Comparison of ENCODE assay signal across 8 cellular contexts in the genomic region with DNA sequence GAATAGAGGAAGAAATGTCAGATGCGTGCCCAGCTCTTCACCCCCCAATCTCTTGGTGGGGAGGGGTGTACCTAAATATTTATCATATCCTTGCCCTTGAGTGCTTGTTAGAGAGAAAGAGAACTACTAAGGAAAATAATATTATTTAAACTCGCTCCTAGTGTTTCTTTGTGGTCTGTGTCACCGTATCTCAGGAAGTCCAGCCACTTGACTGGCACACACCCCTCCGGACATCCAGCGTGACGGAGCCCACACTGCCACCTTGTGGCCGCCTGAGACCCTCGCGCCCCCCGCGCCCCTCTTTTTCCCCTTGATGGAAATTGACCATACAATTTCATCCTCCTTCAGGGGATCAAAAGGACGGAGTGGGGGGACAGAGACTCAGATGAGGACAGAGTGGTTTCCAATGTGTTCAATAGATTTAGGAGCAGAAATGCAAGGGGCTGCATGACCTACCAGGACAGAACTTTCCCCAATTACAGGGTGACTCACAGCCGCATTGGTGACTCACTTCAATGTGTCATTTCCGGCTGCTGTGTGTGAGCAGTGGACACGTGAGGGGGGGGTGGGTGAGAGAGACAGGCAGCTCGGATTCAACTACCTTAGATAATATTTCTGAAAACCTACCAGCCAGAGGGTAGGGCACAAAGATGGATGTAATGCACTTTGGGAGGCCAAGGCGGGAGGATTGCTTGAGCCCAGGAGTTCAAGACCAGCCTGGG. TPM values are rescaled to one million over a fixed set of nuclear protein-coding genes. Genes with fewer than 3 reads are reported as not detected.
DNase-seq lines count a peak whose midpoint lies in the region; ATAC-seq, FAIRE-seq and TF ChIP-seq lines count a peak whose summit lies in the region.

No MANE protein-coding gene starts in this region.

- H3K4me1 Mint-ChIP-seq in activated T-cell treated with anti-CD3 and anti-CD28 coated beads, Interleukin-2, amount 50 U/mL, for 72 hours (ENCODE audit: low read depth), result peaks cover 74% of the 10 kb centered on the region

- H3K9me3 Mint-ChIP-seq in activated T-cell treated with anti-CD3 and anti-CD28 coated beads, Interleukin-2, amount 50 U/mL, for 72 hours, result no peaks in the 10 kb centered on the region

- ATAC-seq in GM18520 (IDR thresholded peaks at IDR 0.05; ENCODE audit: unreplicated experiment), result peak; percentile 57
- peak; percentile 97 to 98 for ATAC-seq in activated T-cell treated with anti-CD3 and anti-CD28 coated beads, Interleukin-2, amount 50 U/mL, for 72 hours (replicated peaks in 1 of 2)

- peak overlapping the region; percentile 18 for H3K4me2 ChIP-seq in osteoblast (ENCODE audit: insufficient read depth, low read length)

- in situ Hi-C loops in ACHN (cut with HindIII; ENCODE audit: low pct_ligation_motif_present, low pct_unique_long_range_greater_than_20kb, low sequenced_read_pairs), result no loop called here

- 0 out of 2 replicates have a peak overlapping the region, but pooled peaks have one; percentile 12 for H3K4me3 ChIP-seq in HL-60 (replicated peaks; ENCODE audit: insufficient read depth, low read length)
- H3K4me3 ChIP-seq in fibroblast of pulmonary artery (replicated peaks; ENCODE audit: low read depth, low read length), result no peak overlapping the region
- no peak overlapping the region for H3K4me3 ChIP-seq in osteoblast (ENCODE audit: insufficient read depth, low read length)
- no peak overlapping the region for H3K4me3 ChIP-seq in thymus (ENCODE audit: low read length)

- H3K4me1 ChIP-seq in osteoblast (ENCODE audit: insufficient read depth, low read length), result peaks cover 40% of the 10 kb centered on the region
- peaks cover 6% of the 10 kb centered on the region for H3K4me1 ChIP-seq in thymus (ENCODE audit: control insufficient read depth, insufficient read depth, low read length)

- peaks cover 25% of the 10 kb centered on the region for H3K27me3 Mint-ChIP-seq in activated T-cell treated with anti-CD3 and anti-CD28 coated beads, Interleukin-2, amount 50 U/mL, for 72 hours (ENCODE audit: low read depth)

- H3K36me3 Mint-ChIP-seq in activated T-cell treated with anti-CD3 and anti-CD28 coated beads, Interleukin-2, amount 50 U/mL, for 72 hours (ENCODE audit: insufficient read depth in 2 of 2), result no peaks in the 10 kb centered on the region

- FAIRE-seq in RCC 7860 (lab: Jason Lieb, UNC), result peak; percentile 87

- H3K9me3 ChIP-seq in osteoblast (ENCODE audit: low read depth, low read length), result no peaks in the 10 kb centered on the region
- H3K9me3 ChIP-seq in thymus (ENCODE audit: control insufficient read depth), result no peaks in the 10 kb centered on the region

- H3K27ac Mint-ChIP-seq in activated T-cell treated with anti-CD3 and anti-CD28 coated beads, Interleukin-2, amount 50 U/mL, for 72 hours, result peak overlapping the region; percentile 22

- peak; percentile 100 for DNase-seq in ACHN
- DNase-seq in HL-60 (ENCODE audit: low read depth in 1 of 2, low spot score in 1 of 2), result peak; percentile 88 to 93
- peak; percentile 96 for DNase-seq in RCC 7860 (ENCODE audit: low spot score)
- DNase-seq in activated T-cell treated with anti-CD3 and anti-CD28 coated beads, Interleukin-2, amount 50 U/mL, for 72 hours, result peak; percentile 85 to 88
- DNase-seq in fibroblast of pulmonary artery (ENCODE audit: low read depth), result peak; percentile 97
- DNase-seq in osteoblast (ENCODE audit: insufficient read length, low spot score, missing footprints), result peak; percentile 94

- 8% methylated on average over 17 of the region's 17 CpGs for whole genome bisulfite sequencing in thymus

- H3K79me2 ChIP-seq in osteoblast (ENCODE audit: insufficient read depth, low read length), result no peaks in the 10 kb centered on the region

- TF ChIP-seq CTCF in HL-60 (IDR thresholded peaks at IDR 0.05; ENCODE audit: insufficient read depth, low read length) (peak; percentile 13), fibroblast of pulmonary artery (IDR thresholded peaks at IDR 0.05; ENCODE audit: low read length, missing control alignments) (peak; percentile 40), osteoblast (IDR thresholded peaks at IDR 0.05; ENCODE audit: extremely low read depth, low read depth, low read length) (peak; percentile 45)

- H3K36me3 ChIP-seq in osteoblast (ENCODE audit: insufficient read depth, low read length) (peaks cover 43% of the 10 kb centered on the region), thymus (ENCODE audit: control insufficient read depth, insufficient read depth) (no peaks in the 10 kb centered on the region)

- no peak overlapping the region for H2AFZ ChIP-seq in osteoblast (ENCODE audit: low read length)

- H3K27ac ChIP-seq in HL-60 (replicated peaks), result peak overlapping the region; percentile 39
- peak overlapping the region; percentile 79 for H3K27ac ChIP-seq in osteoblast (ENCODE audit: low read depth, low read length)
- peak overlapping the region; percentile 42 for H3K27ac ChIP-seq in thymus (ENCODE audit: low read depth)

- no peaks in the 10 kb centered on the region for H3K27me3 ChIP-seq in HL-60 (ENCODE audit: insufficient read depth, poor library complexity, severe bottlenecking)
- H3K27me3 ChIP-seq in osteoblast (ENCODE audit: insufficient read depth, low read length), result no peaks in the 10 kb centered on the region
- H3K27me3 ChIP-seq in thymus (ENCODE audit: control insufficient read depth, insufficient read depth), result peaks cover 2% of the 10 kb centered on the region

- H4K20me1 ChIP-seq in osteoblast (ENCODE audit: insufficient read depth, low read length), result peaks cover 29% of the 10 kb centered on the region

- H3K4me3 Mint-ChIP-seq in activated T-cell treated with anti-CD3 and anti-CD28 coated beads, Interleukin-2, amount 50 U/mL, for 72 hours, result peak overlapping the region; percentile 52 to 80

RNA-seq across cellular contexts. Expression of gene SERPINE1, which starts 11.4 kb away (rescaled TPM):
- total RNA-seq in activated T-cell treated with anti-CD3 and anti-CD28 coated beads, Interleukin-2, amount 50 U/mL, for 72 hours, result under 1 TPM in 1 of 2 donors, not detected in 1; 0.14 TPM
- 237 and 278 TPM in 2 replicates for total RNA-seq in osteoblast
- polyA plus RNA-seq in thymus, result 7.3 TPM

RNA-seq across cellular contexts. Expression of gene AP1S1, which starts 16.0 kb away (rescaled TPM):
- 10 to 100 TPM; 23.4 to 28.4 TPM for total RNA-seq in activated T-cell treated with anti-CD3 and anti-CD28 coated beads, Interleukin-2, amount 50 U/mL, for 72 hours
- 101 and 102 TPM in 2 replicates for total RNA-seq in osteoblast
- polyA plus RNA-seq in thymus, result 48.5 TPM

RNA-seq across cellular contexts. Expression of gene VGF, which starts 27.1 kb away (rescaled TPM):
- total RNA-seq in activated T-cell treated with anti-CD3 and anti-CD28 coated beads, Interleukin-2, amount 50 U/mL, for 72 hours, result under 1 TPM in 1 of 2 donors, not detected in 1; 0.19 TPM
- 0.36 TPM in 1 of 2 replicates, not detected in the other for total RNA-seq in osteoblast
- 0.52 TPM for polyA plus RNA-seq in thymus

RNA-seq across cellular contexts. Expression of gene NAT16, which starts 41.8 kb away (rescaled TPM):
- total RNA-seq in activated T-cell treated with anti-CD3 and anti-CD28 coated beads, Interleukin-2, amount 50 U/mL, for 72 hours, result not detected
- not detected in 2 replicates for total RNA-seq in osteoblast
- not detected for polyA plus RNA-seq in thymus

RNA-seq across cellular contexts. Expression of gene TRIM56, which starts 53.0 kb away (rescaled TPM):
- total RNA-seq in activated T-cell treated with anti-CD3 and anti-CD28 coated beads, Interleukin-2, amount 50 U/mL, for 72 hours, result 10 to 100 TPM; 44.5 to 50.2 TPM
- total RNA-seq in osteoblast, result 13.8 and 14.7 TPM in 2 replicates
- 12.8 TPM for polyA plus RNA-seq in thymus

Comparison
In these comparisons a context has a peak if more than half of its experiments do, and no peak if none do; other contexts are left out.
1. RNA of gene SERPINE1, which starts 11.4 kb away (total RNA-seq): 237 to 278 TPM in osteoblast; 0.14 TPM in activated T-cell treated with anti-CD3 and anti-CD28 coated beads, Interleukin-2, amount 50 U/mL, for 72 hours; every median in the first group is over 100 times any median in the second.
2. Peak in every context shown above with its lines, with median percentiles within 50 percentile points of each other: DNase-seq, H3K27ac ChIP-seq and CTCF ChIP-seq.